8 cellular contexts compared by ENCODE assay signal in genomic region chr2:37231251-37232130, GRCh38. TPM values are rescaled to one million over a fixed set of nuclear protein-coding genes. Genes with fewer than 3 reads are reported as not detected.
A peak's percentile ranks its signal among the peaks of the same experiment; 100 is the strongest.
DNase-seq lines count a peak whose midpoint lies in the region; ATAC-seq and TF ChIP-seq lines count a peak whose summit lies in the region.

A gene with protein sequence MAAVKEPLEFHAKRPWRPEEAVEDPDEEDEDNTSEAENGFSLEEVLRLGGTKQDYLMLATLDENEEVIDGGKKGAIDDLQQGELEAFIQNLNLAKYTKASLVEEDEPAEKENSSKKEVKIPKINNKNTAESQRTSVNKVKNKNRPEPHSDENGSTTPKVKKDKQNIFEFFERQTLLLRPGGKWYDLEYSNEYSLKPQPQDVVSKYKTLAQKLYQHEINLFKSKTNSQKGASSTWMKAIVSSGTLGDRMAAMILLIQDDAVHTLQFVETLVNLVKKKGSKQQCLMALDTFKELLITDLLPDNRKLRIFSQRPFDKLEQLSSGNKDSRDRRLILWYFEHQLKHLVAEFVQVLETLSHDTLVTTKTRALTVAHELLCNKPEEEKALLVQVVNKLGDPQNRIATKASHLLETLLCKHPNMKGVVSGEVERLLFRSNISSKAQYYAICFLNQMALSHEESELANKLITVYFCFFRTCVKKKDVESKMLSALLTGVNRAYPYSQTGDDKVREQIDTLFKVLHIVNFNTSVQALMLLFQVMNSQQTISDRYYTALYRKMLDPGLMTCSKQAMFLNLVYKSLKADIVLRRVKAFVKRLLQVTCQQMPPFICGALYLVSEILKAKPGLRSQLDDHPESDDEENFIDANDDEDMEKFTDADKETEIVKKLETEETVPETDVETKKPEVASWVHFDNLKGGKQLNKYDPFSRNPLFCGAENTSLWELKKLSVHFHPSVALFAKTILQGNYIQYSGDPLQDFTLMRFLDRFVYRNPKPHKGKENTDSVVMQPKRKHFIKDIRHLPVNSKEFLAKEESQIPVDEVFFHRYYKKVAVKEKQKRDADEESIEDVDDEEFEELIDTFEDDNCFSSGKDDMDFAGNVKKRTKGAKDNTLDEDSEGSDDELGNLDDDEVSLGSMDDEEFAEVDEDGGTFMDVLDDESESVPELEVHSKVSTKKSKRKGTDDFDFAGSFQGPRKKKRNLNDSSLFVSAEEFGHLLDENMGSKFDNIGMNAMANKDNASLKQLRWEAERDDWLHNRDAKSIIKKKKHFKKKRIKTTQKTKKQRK (minus strand): TSS chr2:37231596. CDS start chr2:37231567, 29 bp downstream.
Gene NDUFAF7 (plus strand): TSS chr2:37231658. CDS start chr2:37231706, 48 bp downstream.

- H3K4me3 ChIP-seq in right cardiac atrium (ENCODE audit: low read length) (peak within 1 kb of the TSS; percentile 96), uterus (peak within 1 kb of the TSS; percentile 76 to 98)

- DNase-seq in GM13976 (ENCODE audit: low spot score), result peak; percentile 95
- DNase-seq in NCI-H1436 (lab: John Stamatoyannopoulos, UW), result peak; percentile 74
- DNase-seq in T-helper 1 cell, result peak; percentile 67 to 90 (median 83)
- DNase-seq in amygdala (lab: John Stamatoyannopoulos, UW), result peak; percentile 34 to 93 (median 82)
- DNase-seq in right cardiac atrium, result peak; percentile 92 to 96 (median 94)
- DNase-seq in pulmonary artery endothelial cell (ENCODE audit: low read depth, low spot score), result peak; percentile 81
- DNase-seq in uterus, result peak; percentile 90 to 91

- peak; percentile 71 to 75 for TF ChIP-seq POLR2A in uterus (IDR thresholded peaks at IDR 0.05)

- no peaks in the 10 kb centered on the region for H3K27me3 ChIP-seq in right cardiac atrium (ENCODE audit: control insufficient read depth, insufficient read depth)
- H3K27me3 ChIP-seq in uterus, result no peaks in the 10 kb centered on the region

- no peaks in the 10 kb centered on the region for H3K9me3 ChIP-seq in right cardiac atrium (ENCODE audit: control insufficient read depth, low read length)
- H3K9me3 ChIP-seq in uterus, result no peaks in the 10 kb centered on the region

- TF ChIP-seq CTCF in GM13976 (IDR thresholded peaks at IDR 0.05; ENCODE audit: borderline replicate concordance, control extremely low read depth, extremely low read depth, insufficient read depth, missing control alignments) (no peak), uterus (IDR thresholded peaks at IDR 0.05) (peak in 2 of 4 experiments; percentile 5 to 17)

- H3K4me1 ChIP-seq in right cardiac atrium (ENCODE audit: control insufficient read depth, insufficient read depth, low read length), result peaks cover 12% of the 10 kb centered on the region
- H3K4me1 ChIP-seq in uterus, result peaks cover 12 to 13% of the 10 kb centered on the region in 2 donors

- intact Hi-C loops in right cardiac atrium (cut with DNase I) (no loop called here), uterus (cut with DNase I; ENCODE audit: low total_unique reads) (no loop called here)

- H3K36me3 ChIP-seq in uterus, result no peaks in the 10 kb centered on the region

- WGBS in right cardiac atrium, result under 1% methylated on average over 73 of the region's 73 CpGs

- H3K27ac ChIP-seq in right cardiac atrium (ENCODE audit: low read length) (peak within 1 kb of the TSS; percentile 97), uterus (peak within 1 kb of the TSS; percentile 88 to 94)

- in situ Hi-C loops in GM13976 (cut with MboI; ENCODE audit: low sequenced_read_pairs, unreplicated experiment), result no loop called here

- ATAC-seq in HG02840 (IDR thresholded peaks at IDR 0.05; ENCODE audit: low FRiP score, unreplicated experiment), result peak; percentile 96
- peak; percentile 98 to 99 for ATAC-seq in right cardiac atrium

RNA-seq across cellular contexts. Expression of the first gene that starts in this region (rescaled TPM):
- total RNA-seq in right cardiac atrium (10 to 100 TPM; 24.0 to 35.4 (median 33.1) TPM), pulmonary artery endothelial cell (49.6 and 69.3 TPM in 2 replicates), uterus (10 to 100 TPM; 16.5 to 68.6 (median 53.8) TPM)
- polyA plus RNA-seq in right cardiac atrium, result 34.9 TPM

RNA-seq across cellular contexts. Expression of gene NDUFAF7, which starts in this region (rescaled TPM):
- total RNA-seq in right cardiac atrium, result 10 to 100 TPM; 15.4 to 20.1 (median 18.3) TPM
- 17.4 TPM for polyA plus RNA-seq in right cardiac atrium
- 14.4 and 16.5 TPM in 2 replicates for total RNA-seq in pulmonary artery endothelial cell
- total RNA-seq in uterus, result 10 to 100 TPM; 11.3 to 35.7 (median 19.3) TPM

Comparison
In these comparisons a context has a peak if more than half of its experiments do, and no peak if none do; other contexts are left out.
1. Peak in every context shown above with its lines: DNase-seq, ATAC-seq, H3K4me3 ChIP-seq and H3K27ac ChIP-seq.